Comparison of ENCODE assay signal across 9 cellular contexts in the genomic region with DNA sequence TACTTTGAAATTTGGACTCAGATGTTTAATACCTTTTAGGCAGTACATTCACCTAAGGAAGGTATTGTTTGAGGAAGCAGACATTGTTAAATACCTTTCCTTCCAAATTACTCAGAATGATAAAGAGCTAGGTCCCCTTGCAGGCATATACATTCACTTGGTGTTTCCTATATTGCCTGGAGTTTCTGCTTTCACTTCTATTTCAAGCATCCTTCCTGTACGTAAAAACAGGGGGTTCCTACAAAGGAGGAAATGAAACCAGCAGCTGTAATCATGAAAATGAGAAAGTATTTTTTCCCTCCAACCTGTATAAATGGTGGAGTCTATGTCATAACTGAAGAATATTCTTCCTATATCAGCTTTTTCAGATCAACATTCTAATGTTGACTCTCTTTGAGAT.
A peak's percentile ranks its signal among the peaks of the same experiment; 100 is the strongest.
DNase-seq lines count a peak whose midpoint lies in the region; ATAC-seq lines count a peak whose summit lies in the region.
"Had no signal": no experiment of that assay in that cellular context is flagged by ENCODE, and none has a peak within 500 bp of the region (broad histone marks: within the 10 kb centered on the region; RNA-seq: fewer than 3 reads in every experiment).

No MANE protein-coding gene starts in this region.

- no peaks in the 10 kb centered on the region for H3K9me2 ChIP-seq in GM23248 (ENCODE audit: insufficient read depth)

- H3K9ac ChIP-seq in GM23248: no peak overlapping the region

- no peak overlapping the region for H2AFZ ChIP-seq in GM23248

- H3K4me3 ChIP-seq in GM23248 (no peak overlapping the region), right cardiac atrium (ENCODE audit: low read length) (no peak overlapping the region)
- H3K4me3 ChIP-seq: cardiac muscle cell had no signal

- no peaks in the 10 kb centered on the region for H3K27me3 Mint-ChIP-seq in activated T-cell treated with anti-CD3 and anti-CD28 coated beads, Interleukin-2, amount 50 U/mL, for 4 hours (ENCODE audit: low read depth)
- H3K27me3 Mint-ChIP-seq in stimulated activated naive CD8-positive, alpha-beta T cell treated with anti-CD3 and anti-CD28 coated beads, Interleukin-15, amount 100 ng/mL, for 72 hours: no peaks in the 10 kb centered on the region

- in situ Hi-C loops in GM23248 (cut with MboI): no loop called here

- no peaks in the 10 kb centered on the region for H3K79me2 ChIP-seq in GM23248 (ENCODE audit: insufficient read depth)

- H3K27ac ChIP-seq in GM23248: no peak overlapping the region
- no peak overlapping the region for H3K27ac ChIP-seq in right cardiac atrium (ENCODE audit: low read length)
- H3K27ac ChIP-seq: cardiac muscle cell had no signal

- H3K4me1 Mint-ChIP-seq in activated T-cell treated with anti-CD3 and anti-CD28 coated beads, Interleukin-2, amount 50 U/mL, for 4 hours (ENCODE audit: low read depth): peaks cover 24% of the 10 kb centered on the region
- peaks cover 31% of the 10 kb centered on the region for H3K4me1 Mint-ChIP-seq in stimulated activated naive CD8-positive, alpha-beta T cell treated with anti-CD3 and anti-CD28 coated beads, Interleukin-15, amount 100 ng/mL, for 72 hours

- no peaks in the 10 kb centered on the region for H3K9me3 Mint-ChIP-seq in activated T-cell treated with anti-CD3 and anti-CD28 coated beads, Interleukin-2, amount 50 U/mL, for 4 hours
- no peaks in the 10 kb centered on the region for H3K9me3 Mint-ChIP-seq in stimulated activated naive CD8-positive, alpha-beta T cell treated with anti-CD3 and anti-CD28 coated beads, Interleukin-15, amount 100 ng/mL, for 72 hours

- 95 to 100% methylated on average over 1 of the region's 1 CpG for WGBS in GM23248 (ENCODE audit: low coverage in 1 of 2, low lambda C conversion rate in 2 of 2, missing lambda C conversion rate in 2 of 2), 2 experiments
- WGBS in right cardiac atrium: 61% methylated on average over 1 of the region's 1 CpG

- no peaks in the 10 kb centered on the region for H4K20me1 ChIP-seq in GM23248 (ENCODE audit: insufficient read depth)

- H3K27me3 ChIP-seq in GM23248 (replicated peaks; ENCODE audit: insufficient read depth): no peaks in the 10 kb centered on the region
- H3K27me3 ChIP-seq in right cardiac atrium (ENCODE audit: control insufficient read depth, insufficient read depth): no peaks in the 10 kb centered on the region
- H3K27me3 ChIP-seq: cardiac muscle cell had no signal

- H3K27ac Mint-ChIP-seq in stimulated activated naive CD8-positive, alpha-beta T cell treated with anti-CD3 and anti-CD28 coated beads, Interleukin-15, amount 100 ng/mL, for 72 hours: peak overlapping the region in 1 of 2 donors; percentile 57

- peak overlapping the region; percentile 11 for H3K4me3 Mint-ChIP-seq in activated T-cell treated with anti-CD3 and anti-CD28 coated beads, Interleukin-2, amount 50 U/mL, for 4 hours
- no peak overlapping the region for H3K4me3 Mint-ChIP-seq in stimulated activated naive CD8-positive, alpha-beta T cell treated with anti-CD3 and anti-CD28 coated beads, Interleukin-15, amount 100 ng/mL, for 72 hours

- H3K4me2 ChIP-seq in GM23248 (ENCODE audit: unreplicated experiment): no peak overlapping the region

- H3K36me3 ChIP-seq in GM23248 (ENCODE audit: low read depth): no peaks in the 10 kb centered on the region
- H3K36me3 ChIP-seq: cardiac muscle cell had no signal

- no peaks in the 10 kb centered on the region for H3K9me3 ChIP-seq in GM23248 (ENCODE audit: low read depth)
- no peaks in the 10 kb centered on the region for H3K9me3 ChIP-seq in right cardiac atrium (ENCODE audit: control insufficient read depth, low read length)

- DNase-seq in activated T-cell treated with anti-CD3 and anti-CD28 coated beads, Interleukin-2, amount 50 U/mL, for 4 hours: no peak
- no peak for DNase-seq in activated T-cell treated with anti-CD3 and anti-CD28 coated beads, Interleukin-2, amount 50 U/mL, for 1 hour
- peak; percentile 94 for DNase-seq in NOMO-1 treated with DMSO at 0.1 percent for 48 hours (lab: John Stamatoyannopoulos, UW; ENCODE audit: unreplicated experiment)
- no peak for DNase-seq in stimulated activated naive CD8-positive, alpha-beta T cell treated with anti-CD3 and anti-CD28 coated beads, Interleukin-15, amount 100 ng/mL, for 72 hours
- no peak for DNase-seq in GM23248
- no peak for DNase-seq in LoVo (ENCODE audit: low spot score)
- no peak for DNase-seq in right cardiac atrium

- ATAC-seq in activated T-cell treated with anti-CD3 and anti-CD28 coated beads, Interleukin-2, amount 50 U/mL, for 4 hours: peak; percentile 63 to 70
- ATAC-seq in HG02885 (IDR thresholded peaks at IDR 0.05; ENCODE audit: poor library complexity, unreplicated experiment) (peak; percentile 89), right cardiac atrium (no peak)
- peak; percentile 97 for ATAC-seq in stimulated activated naive CD8-positive, alpha-beta T cell treated with anti-CD3 and anti-CD28 coated beads, Interleukin-15, amount 100 ng/mL, for 72 hours

- H3F3A ChIP-seq in GM23248 (ENCODE audit: insufficient read depth): no peaks in the 10 kb centered on the region

- intact Hi-C loops in right cardiac atrium (cut with DNase I): no loop called here

- H3K36me3 Mint-ChIP-seq in activated T-cell treated with anti-CD3 and anti-CD28 coated beads, Interleukin-2, amount 50 U/mL, for 4 hours (ENCODE audit: insufficient read depth): no peaks in the 10 kb centered on the region

- H3K4me1 ChIP-seq in GM23248 (ENCODE audit: insufficient read depth) (peaks cover 15% of the 10 kb centered on the region), right cardiac atrium (ENCODE audit: control insufficient read depth, insufficient read depth, low read length) (peaks cover 1% of the 10 kb centered on the region)

Comparison
In these comparisons a context has a peak if more than half of its experiments do, and no peak if none do; other contexts are left out.
1. ATAC-seq: peak in activated T-cell treated with anti-CD3 and anti-CD28 coated beads, Interleukin-2, amount 50 U/mL, for 4 hours (2 of 2), HG02885 (single experiment) and stimulated activated naive CD8-positive, alpha-beta T cell treated with anti-CD3 and anti-CD28 coated beads, Interleukin-15, amount 100 ng/mL, for 72 hours (single experiment); none in right cardiac atrium (0 of 2).